13 cellular contexts compared by ENCODE assay signal in the genomic region with DNA sequence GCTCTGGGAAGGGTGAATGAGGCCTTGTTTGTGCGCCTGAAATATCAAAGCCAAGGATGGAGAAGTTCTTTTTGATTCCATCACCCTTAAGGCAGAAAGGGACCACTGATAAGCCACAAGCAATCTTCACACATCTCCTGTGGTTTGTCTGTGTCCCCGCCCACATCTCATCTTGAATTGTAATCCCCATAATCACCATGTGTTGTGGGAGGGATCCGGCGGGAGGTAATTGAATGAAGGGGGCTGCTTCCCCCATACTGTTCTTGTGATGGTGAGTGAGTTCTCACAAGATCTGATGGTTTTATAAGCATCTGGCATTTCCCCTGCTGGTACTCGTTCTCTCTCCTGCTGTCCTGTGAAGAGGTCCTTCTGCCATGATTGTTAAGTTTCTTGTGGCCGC.
DNase-seq lines count a peak whose midpoint lies in the region; ATAC-seq and TF ChIP-seq lines count a peak whose summit lies in the region.
"Had no signal": no experiment of that assay in that cellular context is flagged by ENCODE, and none has a peak within 500 bp of the region (broad histone marks: within the 10 kb centered on the region; RNA-seq: fewer than 3 reads in every experiment).

No MANE protein-coding gene starts in this region.

- no peaks in the 10 kb centered on the region for H3K79me2 ChIP-seq in mesendoderm (ENCODE audit: control insufficient read depth, insufficient read depth, low read length)

- H3K9me3 ChIP-seq in A673 (ENCODE audit: low read depth, low read length, poor library complexity, severe bottlenecking) = no peaks in the 10 kb centered on the region
- no peaks in the 10 kb centered on the region for H3K9me3 ChIP-seq in BLaER1 treated with 17β-estradiol and CSF1 and Interleukin-3, amounts not matched to agents 10 nM and 100 nM (replicated peaks in 1 of 11)
- H3K9me3 ChIP-seq: BE2C, Caco-2 had no signal

- H4K5ac ChIP-seq in mesendoderm (ENCODE audit: low read length) = no peak overlapping the region

- H2BK15ac ChIP-seq in mesendoderm (replicated peaks; ENCODE audit: low read depth) = no peak overlapping the region

- CTCF ChIA-PET in A673 (lab: Charles Lee) = no interaction called here

- WGBS in mesendoderm (ENCODE audit: extremely low coverage, insufficient coverage, low lambda C conversion rate) = no CpG with 5 or more reads among the region's 6 CpGs

- no peak overlapping the region for H3K9ac ChIP-seq in BLaER1 treated with 17β-estradiol and CSF1 and Interleukin-3, amounts not matched to agents 10 nM and 100 nM
- no peak overlapping the region for H3K9ac ChIP-seq in mesendoderm (ENCODE audit: low read length)
- H3K9ac ChIP-seq: GM23248 had no signal

- peak overlapping the region in 8 of 11 experiments; percentile 59 to 76 (median 68); a peak in 16 of 22 replicates for H3K4me2 ChIP-seq in BLaER1 treated with 17β-estradiol and CSF1 and Interleukin-3, amounts not matched to agents 10 nM and 100 nM
- H3K4me2 ChIP-seq in mesendoderm (ENCODE audit: low read length) = no peak overlapping the region

- H4K20me1 ChIP-seq in BLaER1 treated with 17β-estradiol and CSF1 and Interleukin-3, amounts not matched to agents 10 nM and 100 nM = no peaks in the 10 kb centered on the region

- no peak overlapping the region for H3K4ac ChIP-seq in mesendoderm (ENCODE audit: low read depth, low read length)

- no peak for ATAC-seq in HG02623 (IDR thresholded peaks at IDR 0.05; ENCODE audit: unreplicated experiment)
- ATAC-seq in HG02885 (IDR thresholded peaks at IDR 0.05; ENCODE audit: poor library complexity, unreplicated experiment) = no peak
- ATAC-seq: GM12878, HCT116 had no signal

- no peak overlapping the region for H3K27ac ChIP-seq in A673 (ENCODE audit: low read depth, low read length, poor library complexity, severe bottlenecking)
- H3K27ac ChIP-seq in BLaER1 treated with 17β-estradiol and CSF1 and Interleukin-3, amounts not matched to agents 10 nM and 100 nM = no peak overlapping the region
- no peak overlapping the region for H3K27ac ChIP-seq in mesendoderm (ENCODE audit: low read depth, low read length)
- H3K27ac ChIP-seq: GM23248 had no signal

- no peaks in the 10 kb centered on the region for H3K79me1 ChIP-seq in mesendoderm (ENCODE audit: low read length)

- no peak overlapping the region for H3K23ac ChIP-seq in mesendoderm (ENCODE audit: low read length)

- no peak overlapping the region for H3K4me3 ChIP-seq in A673 (ENCODE audit: low read depth, low read length, poor library complexity, severe bottlenecking)
- H3K4me3 ChIP-seq in BLaER1 treated with 17β-estradiol and CSF1 and Interleukin-3, amounts not matched to agents 10 nM and 100 nM = 0 out of 20 replicates have a peak overlapping the region, but pooled peaks of 1 of the 10 experiments have one; percentile 3
- H3K4me3 ChIP-seq in mesendoderm (ENCODE audit: low read length) = no peak overlapping the region
- H3K4me3 ChIP-seq: GM12878, GM23248 had no signal

- no peak overlapping the region for H2BK5ac ChIP-seq in mesendoderm (ENCODE audit: low read length)

- H3K4me1 ChIP-seq in A673 (ENCODE audit: insufficient read depth, low read length, poor library complexity, severe bottlenecking) (peaks cover 12% of the 10 kb centered on the region), mesendoderm (ENCODE audit: control insufficient read depth, low read depth, low read length) (peaks cover 2% of the 10 kb centered on the region)
- peaks cover 0 to 39% (median 25%) of the 10 kb centered on the region in 10 experiments; a peak in 15 of 20 replicates for H3K4me1 ChIP-seq in BLaER1 treated with 17β-estradiol and CSF1 and Interleukin-3, amounts not matched to agents 10 nM and 100 nM
- H3K4me1 ChIP-seq: BE2C, Caco-2 had no signal

- no peak for TF ChIP-seq CTCF in A673 (conservative IDR thresholded peaks at IDR 0.05; ENCODE audit: low read depth, low read length)

- H2AK5ac ChIP-seq in mesendoderm (ENCODE audit: low read length) = no peak overlapping the region

- POLR2A ChIA-PET in A673 (lab: Charles Lee; ENCODE audit: low non-redundant PET) = no interaction called here

- H3K27me3 ChIP-seq in A673 (replicated peaks; ENCODE audit: insufficient read depth, low read depth, low read length, poor library complexity) = no peaks in the 10 kb centered on the region
- H3K27me3 ChIP-seq in BLaER1 treated with 17β-estradiol and CSF1 and Interleukin-3, amounts not matched to agents 10 nM and 100 nM = no peaks in the 10 kb centered on the region
- H3K27me3 ChIP-seq in mesendoderm (ENCODE audit: insufficient read depth, low read length, poor library complexity) = no peaks in the 10 kb centered on the region
- H3K27me3 ChIP-seq: BE2C had no signal

- BruUV-seq in A673 (replicated peaks; lab: Mats Ljungman, UMichigan) = no TSS peak

- DNase-seq in A673 (ENCODE audit: low spot score) = peak; percentile 35
- DNase-seq in NCI-H82 (lab: John Stamatoyannopoulos, UW) = peak; percentile 94
- peak; percentile 87 for DNase-seq in mesendoderm
- no peak for DNase-seq in SKM-1 treated with dmso at 0.1 percent for 144 hours (lab: John Stamatoyannopoulos, UW; ENCODE audit: unreplicated experiment)
- DNase-seq: BE2C; Caco-2; CD8-positive, alpha-beta memory T cell; GM23248 had no signal

- H3K56ac ChIP-seq in mesendoderm (ENCODE audit: low read length) = no peak overlapping the region

- no peak overlapping the region for H2BK120ac ChIP-seq in mesendoderm (ENCODE audit: low read depth, low read length)

- H4K8ac ChIP-seq in mesendoderm (ENCODE audit: low read depth, low read length) = no peak overlapping the region

- intact Hi-C loops in A673 (cut with micrococcal nuclease; ENCODE audit: unreplicated experiment) = no loop called here

- H3K18ac ChIP-seq in mesendoderm (ENCODE audit: low read length) = no peak overlapping the region

- H3K36me3 ChIP-seq in A673 (ENCODE audit: insufficient read depth, low read length, poor library complexity, severe bottlenecking) (no peaks in the 10 kb centered on the region), mesendoderm (ENCODE audit: control insufficient read depth, insufficient read depth, low read length) (no peaks in the 10 kb centered on the region)
- no peaks in the 10 kb centered on the region for H3K36me3 ChIP-seq in BLaER1 treated with 17β-estradiol and CSF1 and Interleukin-3, amounts not matched to agents 10 nM and 100 nM
- H3K36me3 ChIP-seq: BE2C had no signal
